37 cellular contexts compared by ENCODE assay signal in the genomic region with DNA sequence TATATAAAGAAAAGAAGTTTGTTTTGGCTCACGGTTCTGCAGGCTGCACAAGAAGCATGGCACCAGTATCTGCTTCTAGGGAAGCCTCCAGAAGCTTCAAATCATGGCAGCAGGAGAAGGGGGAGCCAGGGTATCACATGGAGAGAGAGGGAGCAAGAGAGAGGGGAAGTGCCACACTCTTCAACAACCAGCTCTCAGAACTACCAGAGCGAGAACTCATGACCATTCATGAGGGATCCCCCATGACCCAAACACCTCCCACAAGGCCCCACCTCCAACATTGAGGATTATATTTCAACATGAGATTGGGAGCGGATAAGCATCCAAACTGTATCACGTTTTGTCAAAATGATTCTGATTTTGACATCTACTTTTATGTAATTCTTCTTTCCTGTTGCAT.
"Had no signal": no experiment of that assay in that cellular context is flagged by ENCODE, and none has a peak within 500 bp of the region (broad histone marks: within the 10 kb centered on the region; RNA-seq: fewer than 3 reads in every experiment).

No MANE protein-coding gene starts in this region.

- H3K36me3 Mint-ChIP-seq: type B pancreatic cell had no signal

- H3K27me3 ChIP-seq: adrenal gland, body of pancreas, colonic mucosa, dorsolateral prefrontal cortex, foreskin keratinocyte, heart left ventricle, vagina had no signal

- H3K9ac ChIP-seq: parathyroid adenoma had no signal

- DNase-seq: activated CD4-positive, alpha-beta T cell treated with anti-CD3 and anti-CD28 coated beads, Interleukin-2, amount 50 U/mL, for 1 hour; activated CD8-positive, alpha-beta memory T cell treated with anti-CD3 and anti-CD28 coated beads, Interleukin-2, amount 10 ng/mL, durations not matched to agents 7 days and 5 days; activated CD8-positive, alpha-beta T cell treated with anti-CD3 and anti-CD28 coated beads for 36 hours; activated effector memory CD4-positive, alpha-beta T cell treated with Interleukin-2 at 50 U/mL for 16 hours; activated naive CD4-positive, alpha-beta T cell treated with anti-CD3 and anti-CD28 coated beads for 36 hours; activated naive CD8-positive, alpha-beta T cell treated with anti-CD3 and anti-CD28 coated beads for 36 hours; adrenal gland; aorta; body of pancreas; cerebellar nuclear complex; colonic mucosa; dorsolateral prefrontal cortex; effector memory CD8-positive, alpha-beta T cell; foreskin keratinocyte; heart left ventricle; hypothalamus; kidney glomerular epithelial cell; lower lobe of right lung; mesenchymal stem cell; occipital lobe; psoas muscle; stimulated activated CD4-positive, alpha-beta T cell treated with anti-CD3 and anti-CD28 coated beads, Interleukin-1b, Interleukin-23, amount 100 ng/mL, for 48 hours; stimulated activated CD4-positive, alpha-beta T cell treated with anti-CD3 and anti-CD28 coated beads, Interleukin-4, amount 100 ng/mL, for 4 hours; stimulated activated CD8-positive, alpha-beta memory T cell treated with anti-CD3 and anti-CD28 coated beads, Interleukin-4, amount 100 ng/mL, for 48 hours; stimulated activated naive CD8-positive, alpha-beta T cell treated with anti-CD3 and anti-CD28 coated beads, Interleukin-15, amount 100 ng/mL, for 72 hours; substantia nigra; SW 1271; T-helper 17 cell; T1000 had no signal

- H2AFZ ChIP-seq: parathyroid adenoma had no signal

- H3K36me3 ChIP-seq: adrenal gland, colonic mucosa, heart left ventricle, lower lobe of right lung, vagina had no signal

- H3K9me3 ChIP-seq: adrenal gland, body of pancreas, colonic mucosa, psoas muscle, vagina had no signal

- H3K4me1 Mint-ChIP-seq: activated CD8-positive, alpha-beta memory T cell treated with anti-CD3 and anti-CD28 coated beads, Interleukin-2, amount 10 ng/mL, durations not matched to agents 7 days and 5 days; nephron; stimulated activated naive CD8-positive, alpha-beta T cell treated with anti-CD3 and anti-CD28 coated beads, Interleukin-15, amount 100 ng/mL, for 72 hours; T-helper 17 cell had no signal

- H3K9me3 Mint-ChIP-seq: type B pancreatic cell had no signal

- H3K27ac ChIP-seq: adrenal gland, body of pancreas, colonic mucosa, dorsolateral prefrontal cortex, foreskin keratinocyte, heart left ventricle, lower lobe of right lung, parathyroid adenoma, psoas muscle, vagina had no signal

- H3K4me1 ChIP-seq: adrenal gland, body of pancreas, colonic mucosa, foreskin keratinocyte, heart left ventricle, lower lobe of right lung, parathyroid adenoma, psoas muscle, vagina had no signal

- ATAC-seq: activated CD8-positive, alpha-beta memory T cell treated with anti-CD3 and anti-CD28 coated beads, Interleukin-2, amount 10 ng/mL, durations not matched to agents 7 days and 5 days; activated CD8-positive, alpha-beta T cell treated with anti-CD3 and anti-CD28 coated beads for 36 hours; body of pancreas; effector memory CD8-positive, alpha-beta T cell; esophagus mucosa; foreskin keratinocyte; heart left ventricle; left lobe of liver; lower lobe of right lung; psoas muscle; stimulated activated memory B cell treated with anti-CD40 and anti-IgM and Interleukin-4, amounts not matched to agents 10 μg/mL and 1 μg/mL and 100 μg/mL, for 72 hours; stimulated activated naive CD8-positive, alpha-beta T cell treated with anti-CD3 and anti-CD28 coated beads, Interleukin-15, amount 100 ng/mL, for 72 hours; T-helper 17 cell had no signal

- H3K4me3 Mint-ChIP-seq: activated CD8-positive, alpha-beta memory T cell treated with anti-CD3 and anti-CD28 coated beads, Interleukin-2, amount 10 ng/mL, durations not matched to agents 7 days and 5 days; activated CD8-positive, alpha-beta T cell treated with anti-CD3 and anti-CD28 coated beads for 36 hours; activated naive CD4-positive, alpha-beta T cell treated with anti-CD3 and anti-CD28 coated beads for 36 hours; activated naive CD8-positive, alpha-beta T cell treated with anti-CD3 and anti-CD28 coated beads for 36 hours; effector memory CD8-positive, alpha-beta T cell; nephron; stimulated activated memory B cell treated with anti-CD40 and anti-IgM and Interleukin-4, amounts not matched to agents 10 μg/mL and 1 μg/mL and 100 μg/mL, for 72 hours; stimulated activated naive CD8-positive, alpha-beta T cell treated with anti-CD3 and anti-CD28 coated beads, Interleukin-15, amount 100 ng/mL, for 72 hours; T-helper 17 cell; type B pancreatic cell had no signal

- H3K27me3 Mint-ChIP-seq: activated CD8-positive, alpha-beta memory T cell treated with anti-CD3 and anti-CD28 coated beads, Interleukin-2, amount 10 ng/mL, durations not matched to agents 7 days and 5 days; activated CD8-positive, alpha-beta T cell treated with anti-CD3 and anti-CD28 coated beads for 36 hours; activated naive CD8-positive, alpha-beta T cell treated with anti-CD3 and anti-CD28 coated beads for 36 hours; effector memory CD8-positive, alpha-beta T cell; stimulated activated memory B cell treated with anti-CD40 and anti-IgM and Interleukin-4, amounts not matched to agents 10 μg/mL and 1 μg/mL and 100 μg/mL, for 72 hours; stimulated activated naive CD8-positive, alpha-beta T cell treated with anti-CD3 and anti-CD28 coated beads, Interleukin-15, amount 100 ng/mL, for 72 hours; T-helper 17 cell; type B pancreatic cell had no signal

- H3K4me3 ChIP-seq: adrenal gland, body of pancreas, colonic mucosa, dorsolateral prefrontal cortex, heart left ventricle, lower lobe of right lung, psoas muscle, smooth muscle cell, vagina had no signal

- H3K27ac Mint-ChIP-seq: activated CD8-positive, alpha-beta memory T cell treated with anti-CD3 and anti-CD28 coated beads, Interleukin-2, amount 10 ng/mL, durations not matched to agents 7 days and 5 days; activated CD8-positive, alpha-beta T cell treated with anti-CD3 and anti-CD28 coated beads for 36 hours; activated naive CD4-positive, alpha-beta T cell treated with anti-CD3 and anti-CD28 coated beads for 36 hours; activated naive CD8-positive, alpha-beta T cell treated with anti-CD3 and anti-CD28 coated beads for 36 hours; nephron; stimulated activated memory B cell treated with anti-CD40 and anti-IgM and Interleukin-4, amounts not matched to agents 10 μg/mL and 1 μg/mL and 100 μg/mL, for 72 hours; T-helper 17 cell; type B pancreatic cell had no signal

- H3K4me2 ChIP-seq: smooth muscle cell had no signal
